11 cellular contexts compared by ENCODE assay signal in the genomic region with DNA sequence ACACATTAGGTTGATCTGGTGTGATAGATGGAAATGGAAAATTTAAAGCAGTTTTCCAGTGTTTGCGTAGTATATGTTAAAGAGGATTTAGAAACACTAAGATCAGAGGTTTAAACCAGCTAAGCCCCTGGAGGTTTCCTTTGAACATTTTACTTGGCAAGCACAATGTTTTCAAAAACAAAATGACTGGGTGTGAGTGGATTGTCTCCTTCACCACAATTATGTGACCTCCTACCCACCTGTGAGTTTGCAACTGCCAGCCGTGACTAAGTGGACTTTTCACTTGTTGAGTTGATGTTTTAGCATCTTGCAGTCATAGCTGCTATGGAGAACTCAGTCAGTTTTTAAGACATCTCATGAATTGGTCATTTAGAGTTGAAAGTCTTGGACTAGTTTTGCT. TPM values are rescaled to one million over a fixed set of nuclear protein-coding genes. Genes with fewer than 3 reads are reported as not detected.
DNase-seq lines count a peak whose midpoint lies in the region; FAIRE-seq and TF ChIP-seq lines count a peak whose summit lies in the region.
"Had no signal": no experiment of that assay in that cellular context is flagged by ENCODE, and none has a peak within 500 bp of the region (broad histone marks: within the 10 kb centered on the region; RNA-seq: fewer than 3 reads in every experiment).

No MANE protein-coding gene starts in this region.

- no peak for TF ChIP-seq CTCF in astrocyte of the cerebellum (IDR thresholded peaks at IDR 0.05; ENCODE audit: low read depth, low read length, missing control alignments)

- H3K18ac ChIP-seq in neuronal stem cell (ENCODE audit: low read length), result no peak overlapping the region

- no peak overlapping the region for H2BK5ac ChIP-seq in neuronal stem cell (ENCODE audit: low read length)

- H2BK120ac ChIP-seq in neuronal stem cell (ENCODE audit: low read depth, low read length), result no peak overlapping the region

- H3K4me1 ChIP-seq in neuronal stem cell (ENCODE audit: control insufficient read depth in 2 of 2, insufficient read depth in 1 of 2, low read depth in 1 of 2, low read length in 2 of 2), result peaks cover 0 to 2% of the 10 kb centered on the region in 2 donors

- no peak overlapping the region for H4K8ac ChIP-seq in neuronal stem cell (ENCODE audit: low read depth, low read length)

- FAIRE-seq in GM19239 (lab: Jason Lieb, UNC), result no peak

- no peak overlapping the region for H3K14ac ChIP-seq in neuronal stem cell (ENCODE audit: low read length)

- no peak overlapping the region for H2BK12ac ChIP-seq in neuronal stem cell (ENCODE audit: low read length)

- no peak overlapping the region for H4K91ac ChIP-seq in neuronal stem cell (ENCODE audit: low read depth, low read length, poor library complexity)

- 100% methylated on average over 1 of the region's 2 CpGs; no CpG with 5 or more reads in 1 of the 2 donors for WGBS in neuronal stem cell (ENCODE audit: extremely low coverage in 2 of 2, insufficient read length in 2 of 2, insufficient replicate concordance in 1 of 2), 2 donors

- no peak overlapping the region for H2AFZ ChIP-seq in neuronal stem cell (ENCODE audit: low read length)

- no peak overlapping the region for H3K4ac ChIP-seq in neuronal stem cell (ENCODE audit: low read length)

- H3K27ac ChIP-seq in neuronal stem cell (replicated peaks; ENCODE audit: low read length), result no peak overlapping the region

- H3K23ac ChIP-seq in neuronal stem cell (ENCODE audit: low read depth, low read length, poor library complexity), result no peak overlapping the region

- no peak overlapping the region for H2BK15ac ChIP-seq in neuronal stem cell (ENCODE audit: low read length)

- H3K9ac ChIP-seq in neuronal stem cell (ENCODE audit: low read depth, low read length, poor library complexity), result no peak overlapping the region

- DNase-seq in AG08396 (ENCODE audit: low spot score), result peak; percentile 54
- peak; percentile 96 for DNase-seq in HT1080 (ENCODE audit: low read depth)
- peak; percentile 96 for DNase-seq in astrocyte of the cerebellum (ENCODE audit: low read depth)
- DNase-seq in kidney glomerular epithelial cell (lab: John Stamatoyannopoulos, UW), result peak; percentile 96
- no peak for DNase-seq in activated naive CD4-positive, alpha-beta T cell (lab: John Stamatoyannopoulos, UW)
- DNase-seq in neuronal stem cell (ENCODE audit: low spot score), result no peak
- no peak for DNase-seq in GM19239 (ENCODE audit: insufficient read length, low spot score)
- no peak for DNase-seq in activated CD4-positive, alpha-beta T cell treated with anti-CD3 and anti-CD28 coated beads for 48 hours
- DNase-seq: CD8-positive, alpha-beta memory T cell; central memory CD4-positive, alpha-beta T cell; NCI-H1417 treated with DMSO at 0.1 percent for 48 hours had no signal

- H3K36me3 ChIP-seq in neuronal stem cell (replicated peaks in 1 of 2; ENCODE audit: control insufficient read depth in 2 of 2, insufficient read depth in 2 of 2, low read length in 2 of 2), result no peaks in the 10 kb centered on the region

- no peak overlapping the region for H3K4me2 ChIP-seq in neuronal stem cell (ENCODE audit: insufficient read depth, low read length, poor library complexity, severe bottlenecking)

- in situ Hi-C loops in astrocyte of the cerebellum (cut with HindIII; ENCODE audit: low sequenced_read_pairs), result loop anchor here (25.0 kb wide), 1 partner anchor 456 kb away; a partner anchor contains a TSS

- H3K79me1 ChIP-seq in neuronal stem cell (ENCODE audit: low read depth, low read length), result no peaks in the 10 kb centered on the region

- peaks cover 0 to 11% (median 0%) of the 10 kb centered on the region in 3 experiments for H3K27me3 ChIP-seq in neuronal stem cell (ENCODE audit: control insufficient read depth in 3 of 3, insufficient read depth in 3 of 3, low read depth in 1 of 3, low read length in 3 of 3)

- no peak overlapping the region for H2AK5ac ChIP-seq in neuronal stem cell (ENCODE audit: low read depth, low read length)

- H3K9me3 ChIP-seq in neuronal stem cell (replicated peaks in 1 of 2; ENCODE audit: control insufficient read depth in 2 of 2, insufficient read depth in 1 of 2, low read depth in 1 of 2, low read length in 2 of 2), result no peaks in the 10 kb centered on the region

- H3K4me3 ChIP-seq in astrocyte of the cerebellum (ENCODE audit: low read depth, low read length), result no peak overlapping the region
- no peak overlapping the region for H3K4me3 ChIP-seq in neuronal stem cell (ENCODE audit: low read length in 2 of 2)

RNA-seq across cellular contexts. Expression of a gene that starts 4.7 kb away (rescaled TPM):
- 0.19 TPM in 1 of 2 replicates, not detected in the other for total RNA-seq in HT1080 (2014; rRNA removed; shearing (Covaris generic))
- 5.3 and 5.4 TPM in 2 replicates for polyA plus RNA-seq in HT1080 (2015; cell fraction: cytosol; rRNA removed)
- polyA plus RNA-seq in HT1080 (2015; cell fraction: nucleus; rRNA removed), result 6.9 and 8.5 TPM in 2 replicates
- polyA plus RNA-seq in neuronal stem cell (2013, experiment 1 of 2), result not detected
- polyA plus RNA-seq in neuronal stem cell (2013, experiment 2 of 2), result not detected
- total RNA-seq: CD8-positive, alpha-beta memory T cell had no signal
- polyA plus RNA-seq: CD8-positive, alpha-beta memory T cell had no signal

Comparison
In these comparisons a context has a peak if more than half of its experiments do, and no peak if none do; other contexts are left out.
1. DNase-seq: peak in AG08396 (single experiment), HT1080 (single experiment), astrocyte of the cerebellum (single experiment) and kidney glomerular epithelial cell (single experiment); none in activated naive CD4-positive, alpha-beta T cell (0 of 4), neuronal stem cell (single experiment), GM19239 (single experiment) and activated CD4-positive, alpha-beta T cell treated with anti-CD3 and anti-CD28 coated beads for 48 hours (single experiment).